In the genomic region with DNA sequence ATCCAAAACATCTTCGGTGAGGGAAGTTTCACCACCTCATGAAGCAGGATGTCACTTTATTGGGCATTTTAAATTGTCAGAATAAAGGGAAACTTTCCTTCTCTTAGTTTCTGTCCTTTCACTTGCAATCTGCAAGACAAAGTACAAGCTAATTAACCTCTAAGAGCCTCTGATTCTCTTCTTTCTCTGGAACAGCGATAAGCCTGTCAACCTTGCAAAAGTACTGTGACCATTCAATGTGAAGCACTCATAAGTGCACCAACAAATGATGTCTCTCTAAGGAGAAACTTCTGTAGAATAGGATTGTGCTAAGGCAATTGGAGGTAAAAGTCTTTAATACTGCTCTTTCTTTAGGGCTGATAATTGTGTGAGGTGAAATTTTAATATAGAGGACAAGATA, we compare ENCODE assay signal across 24 cellular contexts.
"Had no signal": no experiment of that assay in that cellular context is flagged by ENCODE, and none has a peak within 500 bp of the region (broad histone marks: within the 10 kb centered on the region; RNA-seq: fewer than 3 reads in every experiment).

No MANE protein-coding gene starts in this region.

- ATAC-seq: activated CD8-positive, alpha-beta T cell treated with anti-CD3 and anti-CD28 coated beads for 36 hours; activated naive CD4-positive, alpha-beta T cell treated with anti-CD3 and anti-CD28 coated beads, Interleukin-2, amount 50 U/mL, for 72 hours; activated T-cell treated with anti-CD3 and anti-CD28 coated beads, Interleukin-2, amount 50 U/mL, for 72 hours; effector memory CD8-positive, alpha-beta T cell; gastroesophageal sphincter had no signal

- H3K27ac ChIP-seq: ascending aorta, brain microvascular endothelial cell, coronary artery, epithelial cell of prostate, esophagus squamous epithelium, gastroesophageal sphincter had no signal

- H3K27ac Mint-ChIP-seq: activated CD8-positive, alpha-beta T cell treated with anti-CD3 and anti-CD28 coated beads for 36 hours; activated naive CD4-positive, alpha-beta T cell treated with anti-CD3 and anti-CD28 coated beads, Interleukin-2, amount 10 ng/mL, durations not matched to agents 7 days and 5 days; activated naive CD4-positive, alpha-beta T cell treated with anti-CD3 and anti-CD28 coated beads, Interleukin-2, amount 50 U/mL, for 72 hours; activated naive CD8-positive, alpha-beta T cell treated with anti-CD3 and anti-CD28 coated beads, Interleukin-2, amount 10 ng/mL, durations not matched to agents 7 days and 5 days; activated T-cell treated with anti-CD3 and anti-CD28 coated beads, Interleukin-2, amount 50 U/mL, for 72 hours; dendritic cell treated with granulocyte-macrophage colony-stimulating factor and Interleukin-4, amounts not matched to agents 40 ng/mL and 50 ng/mL, for 4 days; effector memory CD8-positive, alpha-beta T cell had no signal

- DNase-seq: activated CD4-positive, alpha-beta T cell treated with anti-CD3 and anti-CD28 coated beads for 1 hour; activated CD4-positive, alpha-beta T cell treated with anti-CD3 and anti-CD28 coated beads for 4 hours; activated CD4-positive, alpha-beta T cell treated with anti-CD3 and anti-CD28 coated beads, Interleukin-2, amount 50 U/mL, for 1 hour; activated CD4-positive, alpha-beta T cell treated with anti-CD3 and anti-CD28 coated beads, Interleukin-2, amount 50 U/mL, for 48 hours; activated CD8-positive, alpha-beta memory T cell treated with anti-CD3 and anti-CD28 coated beads for 24 hours; activated CD8-positive, alpha-beta T cell treated with anti-CD3 and anti-CD28 coated beads for 36 hours; activated gamma-delta T cell; activated naive CD4-positive, alpha-beta T cell; activated naive CD4-positive, alpha-beta T cell treated with anti-CD3 and anti-CD28 coated beads, Interleukin-2, amount 10 ng/mL, durations not matched to agents 7 days and 5 days; activated naive CD8-positive, alpha-beta T cell treated with anti-CD3 and anti-CD28 coated beads, Interleukin-2, amount 10 ng/mL, durations not matched to agents 7 days and 5 days; activated T-cell treated with anti-CD3 and anti-CD28 coated beads, Interleukin-2, amount 50 U/mL, for 72 hours; brain microvascular endothelial cell; effector CD4-positive, alpha-beta T cell; effector memory CD8-positive, alpha-beta T cell; esophagus squamous epithelium; foreskin melanocyte; T-helper 2 cell had no signal

- H3K27me3 ChIP-seq: ascending aorta, brain microvascular endothelial cell, esophagus squamous epithelium, gastroesophageal sphincter had no signal

- H3K27me3 Mint-ChIP-seq: activated CD8-positive, alpha-beta T cell treated with anti-CD3 and anti-CD28 coated beads for 36 hours; activated naive CD4-positive, alpha-beta T cell treated with anti-CD3 and anti-CD28 coated beads, Interleukin-2, amount 10 ng/mL, durations not matched to agents 7 days and 5 days; activated naive CD8-positive, alpha-beta T cell treated with anti-CD3 and anti-CD28 coated beads, Interleukin-2, amount 10 ng/mL, durations not matched to agents 7 days and 5 days; central memory CD8-positive, alpha-beta T cell; dendritic cell treated with granulocyte-macrophage colony-stimulating factor and Interleukin-4, amounts not matched to agents 40 ng/mL and 50 ng/mL, for 4 days; effector memory CD8-positive, alpha-beta T cell had no signal

- H3K4me1 ChIP-seq: ascending aorta, esophagus squamous epithelium, gastroesophageal sphincter had no signal

- H3K4me1 Mint-ChIP-seq: activated naive CD4-positive, alpha-beta T cell treated with anti-CD3 and anti-CD28 coated beads, Interleukin-2, amount 10 ng/mL, durations not matched to agents 7 days and 5 days; activated naive CD8-positive, alpha-beta T cell treated with anti-CD3 and anti-CD28 coated beads, Interleukin-2, amount 10 ng/mL, durations not matched to agents 7 days and 5 days; central memory CD8-positive, alpha-beta T cell had no signal

- H3K4me3 ChIP-seq: ascending aorta, coronary artery, esophagus squamous epithelium, gastroesophageal sphincter had no signal

- H3K4me3 Mint-ChIP-seq: activated CD8-positive, alpha-beta T cell treated with anti-CD3 and anti-CD28 coated beads for 36 hours; activated naive CD4-positive, alpha-beta T cell treated with anti-CD3 and anti-CD28 coated beads, Interleukin-2, amount 10 ng/mL, durations not matched to agents 7 days and 5 days; activated naive CD8-positive, alpha-beta T cell treated with anti-CD3 and anti-CD28 coated beads, Interleukin-2, amount 10 ng/mL, durations not matched to agents 7 days and 5 days; activated T-cell treated with anti-CD3 and anti-CD28 coated beads, Interleukin-2, amount 50 U/mL, for 72 hours; central memory CD8-positive, alpha-beta T cell; dendritic cell treated with granulocyte-macrophage colony-stimulating factor and Interleukin-4, amounts not matched to agents 40 ng/mL and 50 ng/mL, for 4 days; effector memory CD8-positive, alpha-beta T cell had no signal

- H3K36me3 ChIP-seq: ascending aorta, brain microvascular endothelial cell, esophagus squamous epithelium, gastroesophageal sphincter had no signal

- H3K36me3 Mint-ChIP-seq: activated naive CD4-positive, alpha-beta T cell treated with anti-CD3 and anti-CD28 coated beads, Interleukin-2, amount 10 ng/mL, durations not matched to agents 7 days and 5 days; activated naive CD4-positive, alpha-beta T cell treated with anti-CD3 and anti-CD28 coated beads, Interleukin-2, amount 50 U/mL, for 72 hours; activated naive CD8-positive, alpha-beta T cell treated with anti-CD3 and anti-CD28 coated beads, Interleukin-2, amount 10 ng/mL, durations not matched to agents 7 days and 5 days had no signal

- H3K9me3 ChIP-seq: ascending aorta, esophagus squamous epithelium, gastroesophageal sphincter had no signal
